9 cellular contexts compared by ENCODE assay signal in genomic region chr4:44760142-44760898, GRCh38. TPM values are rescaled to one million over a fixed set of nuclear protein-coding genes. Genes with fewer than 3 reads are reported as not detected.
DNase-seq lines count a peak whose midpoint lies in the region; ATAC-seq and TF ChIP-seq lines count a peak whose summit lies in the region.
"Had no signal": no experiment of that assay in that cellular context is flagged by ENCODE, and none has a peak within 500 bp of the region (broad histone marks: within the 10 kb centered on the region; RNA-seq: fewer than 3 reads in every experiment).

No MANE protein-coding gene starts in this region.

- H3K4me3 ChIP-seq in CD8-positive, alpha-beta T cell (ENCODE audit: low read depth, low read length): no peak overlapping the region

- H3K36me3 Mint-ChIP-seq in CD8-positive, alpha-beta T cell: no peaks in the 10 kb centered on the region
- H3K36me3 Mint-ChIP-seq in activated T-helper 1 cell treated with anti-CD3 and anti-CD28 coated beads, Interleukin-12 subunit alpha, Interleukin-12 subunit beta, Interleukin-2, Interleukin-4 antibody, amounts not matched to agents 30 ng/mL and 10 ng/mL and 1 ng/mL, durations not matched to agents 14 hours and 24 hours and 36 hours (ENCODE audit: low read depth): no peaks in the 10 kb centered on the region

- H3K9me3 ChIP-seq in CD8-positive, alpha-beta T cell (ENCODE audit: low read length): no peaks in the 10 kb centered on the region
- H3K9me3 ChIP-seq: neutrophil had no signal

- H3K27me3 Mint-ChIP-seq in CD8-positive, alpha-beta T cell (ENCODE audit: low read depth): peaks cover 27% of the 10 kb centered on the region
- peaks cover 2% of the 10 kb centered on the region for H3K27me3 Mint-ChIP-seq in activated T-helper 1 cell treated with anti-CD3 and anti-CD28 coated beads, Interleukin-12 subunit alpha, Interleukin-12 subunit beta, Interleukin-2, Interleukin-4 antibody, amounts not matched to agents 30 ng/mL and 10 ng/mL and 1 ng/mL, durations not matched to agents 14 hours and 24 hours and 36 hours (ENCODE audit: insufficient read depth)

- peak in 1 of 7 experiments; percentile 6 for DNase-seq in CD8-positive, alpha-beta T cell
- DNase-seq in NOMO-1 treated with dmso at 0.1 percent for 144 hours (lab: John Stamatoyannopoulos, UW; ENCODE audit: unreplicated experiment) (peak; percentile 25), dermis blood vessel endothelial cell (peak; percentile 52), medulla oblongata (ENCODE audit: extremely low spot score) (peak; percentile 57)
- no peak for DNase-seq in activated T-helper 1 cell treated with anti-CD3 and anti-CD28 coated beads, Interleukin-12 subunit alpha, Interleukin-12 subunit beta, Interleukin-2, Interleukin-4 antibody, amounts not matched to agents 30 ng/mL and 10 ng/mL and 1 ng/mL, durations not matched to agents 14 hours and 24 hours and 36 hours (ENCODE audit: low spot score)
- no peak for DNase-seq in activated T-cell treated with anti-CD3 and anti-CD28 coated beads, Interleukin-2, amount 50 U/mL, for 1 hour

- ATAC-seq in CD8-positive, alpha-beta T cell: peak; percentile 38
- ATAC-seq in GM18907 (IDR thresholded peaks at IDR 0.05; ENCODE audit: unreplicated experiment) (peak; percentile 76), HG03439 (IDR thresholded peaks at IDR 0.05; ENCODE audit: unreplicated experiment) (peak; percentile 82)

- H3K9me3 Mint-ChIP-seq in CD8-positive, alpha-beta T cell: no peaks in the 10 kb centered on the region
- no peaks in the 10 kb centered on the region for H3K9me3 Mint-ChIP-seq in activated T-helper 1 cell treated with anti-CD3 and anti-CD28 coated beads, Interleukin-12 subunit alpha, Interleukin-12 subunit beta, Interleukin-2, Interleukin-4 antibody, amounts not matched to agents 30 ng/mL and 10 ng/mL and 1 ng/mL, durations not matched to agents 14 hours and 24 hours and 36 hours

- CTCF ChIA-PET in CD8-positive, alpha-beta T cell (lab: Charles Lee): interaction anchor here (1.3 kb wide), 3 partner anchors 9 to 32 kb away, joined by 3 to 5 read pairs (median 3); no protein-coding TSS in a partner anchor

- intact Hi-C loops in CD8-positive, alpha-beta T cell (cut with DNase I, micrococcal nuclease): no loop called here
- intact Hi-C loops in activated T-helper 1 cell treated with anti-CD3 and anti-CD28 coated beads, Interleukin-12 subunit alpha, Interleukin-12 subunit beta, Interleukin-2, Interleukin-4 antibody, amounts not matched to agents 30 ng/mL and 10 ng/mL and 1 ng/mL, durations not matched to agents 14 hours and 24 hours and 36 hours (cut with micrococcal nuclease): loop anchor here (5.0 kb wide), 1 partner anchor 1512 kb away; no protein-coding TSS in a partner anchor

- H3K4me1 ChIP-seq in CD8-positive, alpha-beta T cell (ENCODE audit: insufficient read depth, low read length): no peaks in the 10 kb centered on the region

- no peak overlapping the region for H3K27ac ChIP-seq in CD8-positive, alpha-beta T cell (ENCODE audit: low read depth, low read length)
- H3K27ac ChIP-seq: neutrophil had no signal

- H3K4me1 Mint-ChIP-seq in CD8-positive, alpha-beta T cell (ENCODE audit: low read depth): peaks cover 4% of the 10 kb centered on the region
- H3K4me1 Mint-ChIP-seq in activated T-helper 1 cell treated with anti-CD3 and anti-CD28 coated beads, Interleukin-12 subunit alpha, Interleukin-12 subunit beta, Interleukin-2, Interleukin-4 antibody, amounts not matched to agents 30 ng/mL and 10 ng/mL and 1 ng/mL, durations not matched to agents 14 hours and 24 hours and 36 hours (ENCODE audit: low read depth): no peaks in the 10 kb centered on the region

- H3K36me3 ChIP-seq in CD8-positive, alpha-beta T cell (ENCODE audit: insufficient read depth, low read length): no peaks in the 10 kb centered on the region
- H3K36me3 ChIP-seq: neutrophil had no signal

- no peak overlapping the region for H3K27ac Mint-ChIP-seq in CD8-positive, alpha-beta T cell
- H3K27ac Mint-ChIP-seq in activated T-helper 1 cell treated with anti-CD3 and anti-CD28 coated beads, Interleukin-12 subunit alpha, Interleukin-12 subunit beta, Interleukin-2, Interleukin-4 antibody, amounts not matched to agents 30 ng/mL and 10 ng/mL and 1 ng/mL, durations not matched to agents 14 hours and 24 hours and 36 hours: no peak overlapping the region

- no peak overlapping the region for H3K4me3 Mint-ChIP-seq in CD8-positive, alpha-beta T cell
- no peak overlapping the region for H3K4me3 Mint-ChIP-seq in activated T-helper 1 cell treated with anti-CD3 and anti-CD28 coated beads, Interleukin-12 subunit alpha, Interleukin-12 subunit beta, Interleukin-2, Interleukin-4 antibody, amounts not matched to agents 30 ng/mL and 10 ng/mL and 1 ng/mL, durations not matched to agents 14 hours and 24 hours and 36 hours

- POLR2A ChIA-PET in CD8-positive, alpha-beta T cell (lab: Charles Lee): no interaction called here

- no peaks in the 10 kb centered on the region for H3K27me3 ChIP-seq in CD8-positive, alpha-beta T cell (ENCODE audit: insufficient read depth, low read length)

- peak; percentile 72 for TF ChIP-seq CTCF in CD8-positive, alpha-beta T cell (IDR thresholded peaks at IDR 0.05)

RNA-seq across cellular contexts. Expression of gene GNPDA2, which starts 34.0 kb away (rescaled TPM):
- 10 to 100 TPM in 1 of 2 experiments, 1 to 10 TPM in 1; 9.8 to 10.7 TPM for total RNA-seq in CD8-positive, alpha-beta T cell
- 17.0 and 18.3 TPM in 2 replicates for total RNA-seq in dermis blood vessel endothelial cell
- 16.4 and 18.9 TPM in 2 replicates for total RNA-seq in activated T-helper 1 cell treated with anti-CD3 and anti-CD28 coated beads, Interleukin-12 subunit alpha, Interleukin-12 subunit beta, Interleukin-2, Interleukin-4 antibody, amounts not matched to agents 30 ng/mL and 10 ng/mL and 1 ng/mL, durations not matched to agents 14 hours and 24 hours and 36 hours

Comparison
In these comparisons a context has a peak if more than half of its experiments do, and no peak if none do; other contexts are left out.
1. DNase-seq: peak in NOMO-1 treated with dmso at 0.1 percent for 144 hours (single experiment), dermis blood vessel endothelial cell (single experiment) and medulla oblongata (single experiment); none in activated T-helper 1 cell treated with anti-CD3 and anti-CD28 coated beads, Interleukin-12 subunit alpha, Interleukin-12 subunit beta, Interleukin-2, Interleukin-4 antibody, amounts not matched to agents 30 ng/mL and 10 ng/mL and 1 ng/mL, durations not matched to agents 14 hours and 24 hours and 36 hours (single experiment) and activated T-cell treated with anti-CD3 and anti-CD28 coated beads, Interleukin-2, amount 50 U/mL, for 1 hour (single experiment).
2. Peak in every context shown above with its lines, with median percentiles within 50 percentile points of each other: ATAC-seq.